1 cellular context compared by ENCODE assay signal in genomic region chr10:21744223-21744622, GRCh38.
TF ChIP-seq lines count a peak whose summit lies in the region.

No MANE protein-coding gene starts in this region.

TF ChIP-seq in H1, 55 proteins besides CTCF, POLR2A, EP300 and RAD21 (continued from another document):
- no peak for TF ChIP-seq HDAC6 (IDR thresholded peaks at IDR 0.05; ENCODE audit: low read depth, low read length)
- TF ChIP-seq EGR1 (IDR thresholded peaks at IDR 0.05; ENCODE audit: borderline replicate concordance, low read depth, low read length) = no peak
